Comparison of ENCODE assay signal across 1 cellular context in genomic region chr7:100102950-100103840, GRCh38.
TF ChIP-seq lines count a peak whose summit lies in the region.

No MANE protein-coding gene starts in this region.

TF ChIP-seq in K562, 482 proteins besides CTCF, POLR2A, EP300 and RAD21:
- TF ChIP-seq U2AF1 (optimal IDR thresholded peaks at IDR 0.05; ENCODE audit: low read depth, low read length) (no peak), PBX2 (CRISPR knock-in tag; IDR thresholded peaks at IDR 0.05; ENCODE audit: low read depth) (peak; percentile 48; the same call in 1 of the 2 replicates), PBX2 (tag; conservative IDR thresholded peaks at IDR 0.05; ENCODE audit: low read depth) (peak; percentile 54; the same call in 1 of the 2 replicates), KAT2B (IDR thresholded peaks at IDR 0.05; ENCODE audit: low read depth, low read length) (no peak), SLC30A9 (CRISPR knock-in tag; IDR thresholded peaks at IDR 0.05) (no peak), JUND (IDR thresholded peaks at IDR 0.05; ENCODE audit: borderline replicate concordance, low read depth, low read length) (peak; percentile 33; the same call in 1 of the 2 replicates), JUND (tag; IDR thresholded peaks at IDR 0.05; ENCODE audit: borderline replicate concordance, low read depth, low read length) (no peak), GABPB1 (CRISPR knock-in tag; IDR thresholded peaks at IDR 0.05) (0 out of 2 replicates have a peak, but pooled peaks have one; percentile 36), ATF3 (IDR thresholded peaks at IDR 0.05) (0 out of 2 replicates have a peak, but pooled peaks have one; percentile 13), ATF3 (CRISPR knock-in tag; conservative IDR thresholded peaks at IDR 0.05) (no peak), MCM7 (IDR thresholded peaks at IDR 0.05) (no peak), ZNF121 (CRISPR knock-in tag; conservative IDR thresholded peaks at IDR 0.05) (peak; percentile 93), ZC3H8 (IDR thresholded peaks at IDR 0.05) (no peak), ZBTB1 (CRISPR knock-in tag; IDR thresholded peaks at IDR 0.05; ENCODE audit: borderline replicate concordance, low read depth) (0 out of 2 replicates have a peak, but pooled peaks have one; percentile 34), MEIS2 (IDR thresholded peaks at IDR 0.05; ENCODE audit: partially characterized antibody) (peak; percentile 80)
- TF ChIP-seq, protein P1, sequence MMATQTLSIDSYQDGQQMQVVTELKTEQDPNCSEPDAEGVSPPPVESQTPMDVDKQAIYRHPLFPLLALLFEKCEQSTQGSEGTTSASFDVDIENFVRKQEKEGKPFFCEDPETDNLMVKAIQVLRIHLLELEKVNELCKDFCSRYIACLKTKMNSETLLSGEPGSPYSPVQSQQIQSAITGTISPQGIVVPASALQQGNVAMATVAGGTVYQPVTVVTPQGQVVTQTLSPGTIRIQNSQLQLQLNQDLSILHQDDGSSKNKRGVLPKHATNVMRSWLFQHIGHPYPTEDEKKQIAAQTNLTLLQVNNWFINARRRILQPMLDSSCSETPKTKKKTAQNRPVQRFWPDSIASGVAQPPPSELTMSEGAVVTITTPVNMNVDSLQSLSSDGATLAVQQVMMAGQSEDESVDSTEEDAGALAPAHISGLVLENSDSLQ (IDR thresholded peaks at IDR 0.05) = peak; percentile 88
